In the genomic region with DNA sequence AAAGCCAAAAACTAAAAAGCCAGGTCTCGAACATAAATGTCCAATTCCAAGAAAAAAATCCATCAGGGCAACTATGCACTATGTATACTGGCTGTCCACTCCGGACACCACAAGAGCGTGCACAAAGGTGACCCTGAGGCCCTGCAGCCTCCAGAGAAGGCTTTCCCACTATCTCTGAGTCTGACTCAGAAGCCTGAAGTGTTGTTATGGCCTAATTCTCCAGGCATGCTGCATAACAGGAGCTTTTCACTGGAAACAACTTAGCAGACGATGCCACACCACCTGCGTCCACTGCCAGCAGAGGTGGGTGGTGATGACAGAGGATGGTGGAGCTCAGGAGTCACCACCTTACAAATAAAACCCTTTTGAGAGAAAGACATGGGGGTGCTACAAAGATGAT, we compare ENCODE assay signal across 18 cellular contexts.
DNase-seq lines count a peak whose midpoint lies in the region; ATAC-seq, FAIRE-seq and TF ChIP-seq lines count a peak whose summit lies in the region.
"Had no signal": no experiment of that assay in that cellular context is flagged by ENCODE, and none has a peak within 500 bp of the region (broad histone marks: within the 10 kb centered on the region; RNA-seq: fewer than 3 reads in every experiment).

No MANE protein-coding gene starts in this region.

- no peak overlapping the region for H3K4me2 ChIP-seq in neural progenitor cell

- H3K27me3 ChIP-seq in lower lobe of right lung (ENCODE audit: low read depth) (no peaks in the 10 kb centered on the region), tibial artery (no peaks in the 10 kb centered on the region), neural progenitor cell (no peaks in the 10 kb centered on the region)
- H3K27me3 ChIP-seq: upper lobe of left lung had no signal

- H3K4me3 ChIP-seq in epithelial cell of proximal tubule (ENCODE audit: low read depth, low read length): no peak overlapping the region
- H3K4me3 ChIP-seq in lower lobe of right lung: no peak overlapping the region
- H3K4me3 ChIP-seq in tibial artery: no peak overlapping the region
- H3K4me3 ChIP-seq in neural progenitor cell: no peak overlapping the region
- H3K4me3 ChIP-seq in kidney (ENCODE audit: low read length in 2 of 2): no peak overlapping the region
- H3K4me3 ChIP-seq: prostate gland, upper lobe of left lung had no signal

- H3F3A ChIP-seq in neural progenitor cell (ENCODE audit: low read depth): no peaks in the 10 kb centered on the region

- H3K27me3 Mint-ChIP-seq in neural progenitor cell (ENCODE audit: insufficient read depth, low read depth): no peaks in the 10 kb centered on the region
- H3K27me3 Mint-ChIP-seq: activated B cell treated with CpG ODN at 0.5 μM for 24 hours had no signal

- DNase-seq in NCI-H226 (peak; percentile 22), epithelial cell of proximal tubule (ENCODE audit: low read depth) (peak; percentile 1), lower lobe of right lung (no peak), tibial artery (no peak), neural progenitor cell (ENCODE audit: low spot score) (no peak), kidney (no peak)
- DNase-seq: activated B cell treated with CpG ODN at 0.5 μM for 24 hours; anterior cingulate cortex; DMS79; effector memory CD4-positive, alpha-beta T cell; NCI-H2029 treated with DMSO at 0.1 percent for 48 hours; NCI-H774; upper lobe of left lung had no signal

- H3K27ac ChIP-seq in lower lobe of right lung: peak overlapping the region; percentile 38
- peak overlapping the region; percentile 67 to 74 for H3K27ac ChIP-seq in tibial artery
- no peak overlapping the region for H3K27ac ChIP-seq in neural progenitor cell
- H3K27ac ChIP-seq in kidney (ENCODE audit: low read depth in 2 of 2, low read length in 2 of 2): no peak overlapping the region
- H3K27ac ChIP-seq: prostate gland had no signal

- H3K4me1 Mint-ChIP-seq in neural progenitor cell: peaks cover 2% of the 10 kb centered on the region
- H3K4me1 Mint-ChIP-seq: activated B cell treated with CpG ODN at 0.5 μM for 24 hours had no signal

- H2AFZ ChIP-seq in neural progenitor cell (replicated peaks): no peak overlapping the region

- H3K36me3 ChIP-seq in lower lobe of right lung (peaks cover 11% of the 10 kb centered on the region), tibial artery (peaks cover 0 to 5% (median 0%) of the 10 kb centered on the region in 3 donors), neural progenitor cell (no peaks in the 10 kb centered on the region), kidney (ENCODE audit: control insufficient read depth in 1 of 2, insufficient read depth in 2 of 2, low read length in 2 of 2) (peaks cover 0 to 3% of the 10 kb centered on the region in 2 donors)
- H3K36me3 ChIP-seq: prostate gland, upper lobe of left lung had no signal

- H3K36me3 Mint-ChIP-seq in neural progenitor cell: peaks cover 12% of the 10 kb centered on the region

- no peak for FAIRE-seq in kidney (lab: Jason Lieb, UNC)
- FAIRE-seq: H1 had no signal

- no peaks in the 10 kb centered on the region for H4K20me1 ChIP-seq in neural progenitor cell (ENCODE audit: low read depth)

- H3K9me3 Mint-ChIP-seq in neural progenitor cell: no peaks in the 10 kb centered on the region
- H3K9me3 Mint-ChIP-seq: activated B cell treated with CpG ODN at 0.5 μM for 24 hours; activated T-helper 2 cell treated with anti-CD3 and anti-CD28 coated beads, Interferon-gamma antibody, Interleukin-2, Interleukin-4, amounts not matched to agents 10 μg/mL and 5 μg/mL and 100 μg/mL, durations not matched to agents 14 hours and 24 hours and 36 hours had no signal

- no peak overlapping the region for H3K27ac Mint-ChIP-seq in neural progenitor cell
- H3K27ac Mint-ChIP-seq: activated B cell treated with CpG ODN at 0.5 μM for 24 hours; activated T-helper 2 cell treated with anti-CD3 and anti-CD28 coated beads, Interferon-gamma antibody, Interleukin-2, Interleukin-4, amounts not matched to agents 10 μg/mL and 5 μg/mL and 100 μg/mL, durations not matched to agents 14 hours and 24 hours and 36 hours had no signal

- no peak overlapping the region for H3K4me3 Mint-ChIP-seq in neural progenitor cell
- H3K4me3 Mint-ChIP-seq: activated B cell treated with CpG ODN at 0.5 μM for 24 hours had no signal

- no peak for TF ChIP-seq CTCF in epithelial cell of proximal tubule (conservative IDR thresholded peaks at IDR 0.05; ENCODE audit: low read depth, low read length)
- TF ChIP-seq CTCF in lower lobe of right lung (IDR thresholded peaks at IDR 0.05): no peak
- TF ChIP-seq CTCF in tibial artery (IDR thresholded peaks at IDR 0.05): no peak
- no peak for TF ChIP-seq CTCF in neural progenitor cell (IDR thresholded peaks at IDR 0.05)
- no peak for TF ChIP-seq CTCF in kidney (IDR thresholded peaks at IDR 0.05; ENCODE audit: borderline replicate concordance, extremely low read depth, insufficient read depth)

- H3K79me2 ChIP-seq in neural progenitor cell (ENCODE audit: low read depth): no peaks in the 10 kb centered on the region

- intact Hi-C loops in lower lobe of right lung (cut with DNase I): no loop called here
- intact Hi-C loops in tibial artery (cut with DNase I; ENCODE audit: low total_unique reads): no loop called here
- intact Hi-C loops in kidney (cut with DNase I): no loop called here

- peak in 1 of 2 donors; percentile 19 for ATAC-seq in lower lobe of right lung
- ATAC-seq in GM19463 (IDR thresholded peaks at IDR 0.05; ENCODE audit: unreplicated experiment): no peak
- ATAC-seq: Panc1 had no signal

- H3K9me3 ChIP-seq in lower lobe of right lung: no peaks in the 10 kb centered on the region
- no peaks in the 10 kb centered on the region for H3K9me3 ChIP-seq in tibial artery
- H3K9me3 ChIP-seq in neural progenitor cell (ENCODE audit: low read depth): no peaks in the 10 kb centered on the region
- no peaks in the 10 kb centered on the region for H3K9me3 ChIP-seq in kidney (ENCODE audit: control insufficient read depth in 1 of 2, low read length in 2 of 2)
- H3K9me3 ChIP-seq: prostate gland, upper lobe of left lung had no signal

- H3K4me1 ChIP-seq in lower lobe of right lung (peaks cover 19% of the 10 kb centered on the region), tibial artery (peaks cover 0 to 60% (median 42%) of the 10 kb centered on the region in 4 donors), neural progenitor cell (peaks cover 11% of the 10 kb centered on the region), kidney (ENCODE audit: control insufficient read depth in 1 of 2, insufficient read depth in 1 of 2, low read depth in 1 of 2, low read length in 2 of 2) (no peaks in the 10 kb centered on the region)
- H3K4me1 ChIP-seq: prostate gland had no signal

- no peak overlapping the region for H3K9ac ChIP-seq in neural progenitor cell
- H3K9ac ChIP-seq in kidney (ENCODE audit: low read length in 2 of 2): no peak overlapping the region

Comparison
In these comparisons a context has a peak if more than half of its experiments do, and no peak if none do; other contexts are left out.
1. DNase-seq: peak in NCI-H226 (single experiment) and epithelial cell of proximal tubule (single experiment); none in lower lobe of right lung (single experiment), tibial artery (0 of 2), neural progenitor cell (single experiment) and kidney (single experiment).
2. H3K27ac ChIP-seq: peak in lower lobe of right lung (single experiment) and tibial artery (2 of 2); none in neural progenitor cell (single experiment) and kidney (0 of 2).